In the genomic region with DNA sequence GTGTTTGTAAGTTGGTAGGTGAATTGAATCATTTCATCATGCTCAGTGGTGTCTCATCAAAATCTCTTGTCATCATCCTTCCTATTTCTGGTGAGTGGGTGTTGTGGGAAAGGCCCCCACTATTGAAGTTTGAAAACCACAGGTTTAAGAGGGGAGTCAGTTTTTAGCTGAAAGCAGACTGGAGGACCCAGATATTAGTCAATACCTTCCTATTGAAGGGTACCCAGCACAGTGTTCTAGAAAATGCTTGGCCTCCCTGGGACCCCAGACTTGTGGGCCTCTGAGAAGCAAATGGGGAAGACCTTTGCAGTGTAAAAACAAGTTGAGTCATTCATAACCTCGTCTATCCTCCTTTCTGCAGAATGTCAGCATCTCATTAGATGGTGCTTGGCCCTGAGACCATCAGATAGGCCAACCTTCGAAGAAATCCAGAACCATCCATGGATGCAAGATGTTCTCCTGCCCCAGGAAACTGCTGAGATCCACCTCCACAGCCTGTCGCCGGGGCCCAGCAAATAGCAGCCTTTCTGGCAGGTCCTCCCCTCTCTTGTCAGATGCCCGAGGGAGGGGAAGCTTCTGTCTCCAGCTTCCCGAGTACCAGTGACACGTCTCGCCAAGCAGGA, we compare ENCODE assay signal across 10 cellular contexts. TPM values are rescaled to one million over a fixed set of nuclear protein-coding genes. Genes with fewer than 3 reads are reported as not detected.
DNase-seq lines count a peak whose midpoint lies in the region; ATAC-seq, FAIRE-seq and TF ChIP-seq lines count a peak whose summit lies in the region.
"Had no signal": no experiment of that assay in that cellular context is flagged by ENCODE, and none has a peak within 500 bp of the region (broad histone marks: within the 10 kb centered on the region; RNA-seq: fewer than 3 reads in every experiment).

No MANE protein-coding gene starts in this region.

- in situ Hi-C loops in GM12878 (cut with MboI), result loop anchor here (5.0 to 10.0 kb wide), 3 partner anchors 121 to 409 kb away; no protein-coding TSS in a partner anchor

- DNase-seq in CD1c-positive myeloid dendritic cell (ENCODE audit: extremely low spot score) (peak; percentile 68), UCSD-AML1 (lab: John Stamatoyannopoulos, UW; ENCODE audit: unreplicated experiment) (peak; percentile 51), GM12878 (ENCODE audit: low read depth, low spot score) (no peak), SK-N-DZ (ENCODE audit: low spot score) (no peak), middle frontal gyrus (ENCODE audit: extremely low spot score, low spot score) (no peak), DMS 273 treated with DMSO at 0.1 percent for 48 hours (lab: John Stamatoyannopoulos, UW) (no peak)
- DNase-seq: Karpas-422 had no signal

- H3K9ac ChIP-seq in GM12878 (ENCODE audit: control insufficient read depth, insufficient read depth, low read length), result no peak overlapping the region
- peak overlapping the region in 1 of 3 donors; percentile 17 for H3K9ac ChIP-seq in skeletal muscle tissue (ENCODE audit: low read depth in 1 of 3, low read length in 3 of 3)

- TF ChIP-seq EP300 in GM12878 (IDR thresholded peaks at IDR 0.05; ENCODE audit: borderline replicate concordance in 1 of 2, control insufficient read depth in 1 of 2, low read depth in 2 of 2, low read length in 2 of 2), result no peak

- RAD21 ChIA-PET in GM12878 (lab: Charles Lee; ENCODE audit: unreplicated experiment), result interaction anchor here (1.0 to 8.3 kb wide), 6 partner anchors 13 to 154 kb away, joined by 3 to 255 read pairs (median 25); no protein-coding TSS in a partner anchor

- POLR2A ChIA-PET in GM12878 (lab: Charles Lee), result interaction anchor here (4.1 kb wide), 1 partner anchor 124 kb away, joined by 43 read pairs; no protein-coding TSS in a partner anchor

- CTCF ChIA-PET in GM12878 (lab: Yijun Ruan, JAX), result interaction anchor here (0.9 to 6.0 kb wide), 14 partner anchors 10 to 408 kb away, joined by 3 to 260 read pairs (median 7); no protein-coding TSS in a partner anchor

- H3K27ac ChIP-seq in GM12878 (ENCODE audit: control insufficient read depth, insufficient read depth) (no peak overlapping the region), skeletal muscle tissue (ENCODE audit: low read depth, low read length) (peak overlapping the region; percentile 96)
- H3K27ac ChIP-seq: ovary had no signal

- no peaks in the 10 kb centered on the region for H3K9me3 ChIP-seq in GM12878 (replicated peaks; ENCODE audit: control insufficient read depth, insufficient read depth, low read length)
- no peaks in the 10 kb centered on the region for H3K9me3 ChIP-seq in skeletal muscle tissue (ENCODE audit: control insufficient read depth in 3 of 3, low read length in 3 of 3)
- H3K9me3 ChIP-seq: ovary had no signal

- TF ChIP-seq POLR2A in GM12878 (IDR thresholded peaks at IDR 0.05; ENCODE audit: low read depth, low read length), result no peak

- H3K4me1 ChIP-seq in GM12878 (ENCODE audit: control insufficient read depth, insufficient read depth, low read length) (peaks cover 31% of the 10 kb centered on the region), skeletal muscle tissue (ENCODE audit: control insufficient read depth in 3 of 3, insufficient read depth in 3 of 3, low read length in 3 of 3) (peaks cover 11 to 39% (median 20%) of the 10 kb centered on the region in 3 donors)

- TF ChIP-seq RAD21 in GM12878 (IDR thresholded peaks at IDR 0.05; ENCODE audit: insufficient read depth, low read depth, low read length), result no peak

- SMC1A ChIA-PET in GM12878 (lab: Charles Lee; ENCODE audit: uncharacterized antibody, unreplicated experiment), result interaction anchor here (0.8 to 12.2 kb wide), 13 partner anchors 7 to 408 kb away, joined by 3 to 266 read pairs (median 13); no protein-coding TSS in a partner anchor

- H3K4me3 ChIP-seq in GM12878 (no peak overlapping the region), skeletal muscle tissue (ENCODE audit: low read length in 3 of 3) (peak overlapping the region in 1 of 3 donors; percentile 94)

- TF ChIP-seq CTCF in GM12878 (IDR thresholded peaks at IDR 0.05 in 2 of 3, conservative IDR thresholded peaks at IDR 0.05 in 1 of 3; ENCODE audit: control insufficient read depth in 2 of 3, extremely low read depth in 1 of 3, insufficient read depth in 1 of 3, low read depth in 3 of 3, low read length in 3 of 3), result no peak

- H3K4me2 ChIP-seq in GM12878 (ENCODE audit: control insufficient read depth, insufficient read depth), result no peak overlapping the region

- no peaks in the 10 kb centered on the region; the same call in 1 of the 2 replicates for H4K20me1 ChIP-seq in GM12878 (ENCODE audit: control insufficient read depth, insufficient read depth)

- no peak for ATAC-seq in GM12878
- no peak for ATAC-seq in GM19397 (IDR thresholded peaks at IDR 0.05; ENCODE audit: unreplicated experiment)

- H3K36me3 ChIP-seq in GM12878 (ENCODE audit: control insufficient read depth in 2 of 2, insufficient read depth in 2 of 2, low read length in 1 of 2), result peaks cover 7 to 8% of the 10 kb centered on the region in 2 experiments
- H3K36me3 ChIP-seq in skeletal muscle tissue (ENCODE audit: control insufficient read depth in 3 of 3, insufficient read depth in 3 of 3, low read length in 3 of 3), result peaks cover 27 to 31% (median 30%) of the 10 kb centered on the region in 3 donors
- H3K36me3 ChIP-seq: ovary had no signal

- BruUV-seq in GM12878 (replicated peaks; lab: Mats Ljungman, UMichigan), result no TSS peak

- H2AFZ ChIP-seq in GM12878 (ENCODE audit: control insufficient read depth, low read depth, low read length), result no peak overlapping the region

- H3K79me2 ChIP-seq in GM12878 (ENCODE audit: control insufficient read depth, insufficient read depth, low read length), result peaks cover 12% of the 10 kb centered on the region

- H3K27me3 ChIP-seq in GM12878 (replicated peaks in 1 of 2; ENCODE audit: control insufficient read depth in 2 of 2, insufficient read depth in 2 of 2, low read length in 1 of 2) (no peaks in the 10 kb centered on the region), skeletal muscle tissue (ENCODE audit: control insufficient read depth in 3 of 3, insufficient read depth in 3 of 3, low read length in 3 of 3) (no peaks in the 10 kb centered on the region)
- H3K27me3 ChIP-seq: ovary had no signal

- no peak for FAIRE-seq in GM12878 (lab: Jason Lieb, UNC)

- intact Hi-C loops in GM12878 (cut with micrococcal nuclease; ENCODE audit: unreplicated experiment), result loop anchor here (5.0 to 10.0 kb wide), 3 partner anchors 61 to 409 kb away; a partner anchor contains a TSS

- WGBS in GM12878 (ENCODE audit: insufficient coverage, insufficient replicate concordance, low lambda C conversion rate, missing lambda C conversion rate), result 68% methylated on average over 8 of the region's 8 CpGs

TF ChIP-seq in GM12878, 131 proteins besides CTCF, POLR2A, EP300 and RAD21 (continues in another document):
- TF ChIP-seq RUNX3 (IDR thresholded peaks at IDR 0.05; ENCODE audit: low read length) (peak; percentile 84), NFIC (IDR thresholded peaks at IDR 0.05; ENCODE audit: low read depth, low read length) (peak; percentile 43; the same call in 1 of the 2 replicates), MEF2A (IDR thresholded peaks at IDR 0.05; ENCODE audit: insufficient read depth, low read depth, low read length) (0 out of 2 replicates have a peak, but pooled peaks have one; percentile 17), RBBP5 (conservative IDR thresholded peaks at IDR 0.05) (no peak), KAT2A (conservative IDR thresholded peaks at IDR 0.05; ENCODE audit: control insufficient read depth, low read depth, low read length) (no peak), SMAD5 (IDR thresholded peaks at IDR 0.05; ENCODE audit: low read depth) (no peak), EGR1 (IDR thresholded peaks at IDR 0.05; ENCODE audit: borderline replicate concordance in 1 of 2, low read depth in 2 of 2, low read length in 2 of 2) (peak in 1 of 2 experiments; percentile 8; a peak in 1 of 3 replicates), BHLHE40 (IDR thresholded peaks at IDR 0.05; ENCODE audit: borderline replicate concordance in 1 of 2, low read depth in 2 of 2, low read length in 1 of 2) (no peak), CREB1 (IDR thresholded peaks at IDR 0.05; ENCODE audit: low read depth) (peak; percentile 49; the same call in 1 of the 2 replicates)

RNA-seq across cellular contexts. Expression of a gene that starts 3.7 kb away (rescaled TPM):
- 6.3 and 7.3 TPM in 2 replicates for total RNA-seq in GM12878 (2013; cell fraction: nucleolus; rRNA removed)
- total RNA-seq in GM12878 (2014; rRNA removed), result 10.6 and 12.5 TPM in 2 replicates
- total RNA-seq in GM12878 (2014; rRNA removed; fragmentation: Illumina TruSeq; extraction: Trizol), result 9.9 and 10.5 TPM in 2 replicates
- total RNA-seq in GM12878 (2021), result 20.6 and 22.0 TPM in 2 replicates
- 8.2 TPM for polyA plus RNA-seq in GM12878 (2011; ENCODE audit: low read depth)
- 6.4 and 10.4 TPM in 2 replicates for polyA plus RNA-seq in GM12878 (2011; rRNA removed)
- polyA plus RNA-seq in GM12878 (2011; cell fraction: cytosol; rRNA removed), result 9.2 and 10.8 TPM in 2 replicates
- polyA plus RNA-seq in GM12878 (2011; cell fraction: nucleus; rRNA removed), result 14.0 and 16.8 TPM in 2 replicates
- polyA plus RNA-seq in GM12878 (2012), result 12.5 and 17.7 TPM in 2 replicates
- polyA plus RNA-seq in GM12878 (2014; fragmentation: Illumina TruSeq; extraction: Trizol), result 29.0 and 33.9 TPM in 2 replicates
- 1 to 10 TPM in 1 of 2 experiments, under 1 TPM in 1; 0.66 to 3.0 TPM for polyA plus RNA-seq in GM12878 (2014; fragmentation: Nextera tagmentation; extraction: Ambion mirVana)
- polyA plus RNA-seq in GM12878 (2014; rRNA removed), result 11.1 and 11.6 TPM in 2 replicates
- 1 to 10 TPM; 7.0 to 8.1 TPM for polyA plus RNA-seq in GM12878 (2016; fragmentation: Nextera tagmentation; extraction: Ambion mirVana)
- polyA minus RNA-seq in GM12878 (2011; rRNA and poly(A)+ RNA removed), result 9.8 and 11.3 TPM in 2 replicates
- polyA minus RNA-seq in GM12878 (2011; cell fraction: cytosol; rRNA and poly(A)+ RNA removed), result 4.7 and 7.4 TPM in 2 replicates
- 6.0 and 8.4 TPM in 2 replicates for polyA minus RNA-seq in GM12878 (2011; cell fraction: nucleus; rRNA and poly(A)+ RNA removed)
- total RNA-seq in skeletal muscle tissue, result 20.4 TPM
- 39.9 and 44.8 TPM in 2 replicates for polyA plus RNA-seq in SK-N-DZ (2014; cell fraction: cytosol; rRNA removed)
- 26.9 and 29.4 TPM in 2 replicates for polyA plus RNA-seq in SK-N-DZ (2014; cell fraction: nucleus; rRNA removed)

Comparison
In these comparisons a context has a peak if more than half of its experiments do, and no peak if none do; other contexts are left out.
1. DNase-seq: peak in CD1c-positive myeloid dendritic cell (single experiment) and UCSD-AML1 (single experiment); none in GM12878 (single experiment), SK-N-DZ (single experiment), middle frontal gyrus (single experiment) and DMS 273 treated with DMSO at 0.1 percent for 48 hours (single experiment).